Comparison of ENCODE assay signal across 1 cellular context in the genomic region with DNA sequence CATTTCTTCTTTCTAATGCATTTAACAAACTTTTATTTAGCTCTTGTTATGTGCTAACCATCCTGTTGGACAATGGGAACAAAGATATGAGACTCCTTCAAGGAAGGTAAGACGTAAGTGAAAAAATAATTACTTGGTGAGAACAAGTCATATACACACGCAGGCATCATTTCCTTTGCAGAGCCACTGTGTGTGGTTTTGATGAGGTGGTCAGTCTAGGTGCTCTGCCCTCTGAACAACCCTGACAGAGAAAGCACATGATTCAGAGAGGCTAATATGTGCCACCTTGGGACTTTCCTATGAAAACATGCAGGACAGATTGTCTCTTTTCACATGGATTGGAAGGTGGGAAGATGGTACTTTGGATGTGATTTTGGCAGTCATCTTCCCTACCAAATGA.
TF ChIP-seq lines count a peak whose summit lies in the region.

No MANE protein-coding gene starts in this region.

TF ChIP-seq in GM12878, 131 proteins besides CTCF, POLR2A, EP300 and RAD21:
- TF ChIP-seq GABPA (IDR thresholded peaks at IDR 0.05; ENCODE audit: low read depth) (no peak), ZZZ3 (IDR thresholded peaks at IDR 0.05; ENCODE audit: control insufficient read depth, insufficient read length, low read depth) (no peak), MTA3 (IDR thresholded peaks at IDR 0.05; ENCODE audit: borderline replicate concordance, low read length) (no peak), TAF1 (IDR thresholded peaks at IDR 0.05; ENCODE audit: borderline replicate concordance, low read depth, low read length) (no peak), SMAD5 (IDR thresholded peaks at IDR 0.05; ENCODE audit: low read depth) (no peak), IRF4 (IDR thresholded peaks at IDR 0.05; ENCODE audit: low read depth, low read length) (no peak), CREB1 (IDR thresholded peaks at IDR 0.05; ENCODE audit: low read depth) (no peak), ASH2L (IDR thresholded peaks at IDR 0.05; ENCODE audit: borderline replicate concordance, low read depth) (no peak), ZSCAN29 (IDR thresholded peaks at IDR 0.05) (no peak), NR2C1 (IDR thresholded peaks at IDR 0.05) (no peak)
- TF ChIP-seq, protein P1, sequence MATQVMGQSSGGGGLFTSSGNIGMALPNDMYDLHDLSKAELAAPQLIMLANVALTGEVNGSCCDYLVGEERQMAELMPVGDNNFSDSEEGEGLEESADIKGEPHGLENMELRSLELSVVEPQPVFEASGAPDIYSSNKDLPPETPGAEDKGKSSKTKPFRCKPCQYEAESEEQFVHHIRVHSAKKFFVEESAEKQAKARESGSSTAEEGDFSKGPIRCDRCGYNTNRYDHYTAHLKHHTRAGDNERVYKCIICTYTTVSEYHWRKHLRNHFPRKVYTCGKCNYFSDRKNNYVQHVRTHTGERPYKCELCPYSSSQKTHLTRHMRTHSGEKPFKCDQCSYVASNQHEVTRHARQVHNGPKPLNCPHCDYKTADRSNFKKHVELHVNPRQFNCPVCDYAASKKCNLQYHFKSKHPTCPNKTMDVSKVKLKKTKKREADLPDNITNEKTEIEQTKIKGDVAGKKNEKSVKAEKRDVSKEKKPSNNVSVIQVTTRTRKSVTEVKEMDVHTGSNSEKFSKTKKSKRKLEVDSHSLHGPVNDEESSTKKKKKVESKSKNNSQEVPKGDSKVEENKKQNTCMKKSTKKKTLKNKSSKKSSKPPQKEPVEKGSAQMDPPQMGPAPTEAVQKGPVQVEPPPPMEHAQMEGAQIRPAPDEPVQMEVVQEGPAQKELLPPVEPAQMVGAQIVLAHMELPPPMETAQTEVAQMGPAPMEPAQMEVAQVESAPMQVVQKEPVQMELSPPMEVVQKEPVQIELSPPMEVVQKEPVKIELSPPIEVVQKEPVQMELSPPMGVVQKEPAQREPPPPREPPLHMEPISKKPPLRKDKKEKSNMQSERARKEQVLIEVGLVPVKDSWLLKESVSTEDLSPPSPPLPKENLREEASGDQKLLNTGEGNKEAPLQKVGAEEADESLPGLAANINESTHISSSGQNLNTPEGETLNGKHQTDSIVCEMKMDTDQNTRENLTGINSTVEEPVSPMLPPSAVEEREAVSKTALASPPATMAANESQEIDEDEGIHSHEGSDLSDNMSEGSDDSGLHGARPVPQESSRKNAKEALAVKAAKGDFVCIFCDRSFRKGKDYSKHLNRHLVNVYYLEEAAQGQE (IDR thresholded peaks at IDR 0.05; ENCODE audit: low read depth, low read length): no peak
- TF ChIP-seq, protein P2, sequence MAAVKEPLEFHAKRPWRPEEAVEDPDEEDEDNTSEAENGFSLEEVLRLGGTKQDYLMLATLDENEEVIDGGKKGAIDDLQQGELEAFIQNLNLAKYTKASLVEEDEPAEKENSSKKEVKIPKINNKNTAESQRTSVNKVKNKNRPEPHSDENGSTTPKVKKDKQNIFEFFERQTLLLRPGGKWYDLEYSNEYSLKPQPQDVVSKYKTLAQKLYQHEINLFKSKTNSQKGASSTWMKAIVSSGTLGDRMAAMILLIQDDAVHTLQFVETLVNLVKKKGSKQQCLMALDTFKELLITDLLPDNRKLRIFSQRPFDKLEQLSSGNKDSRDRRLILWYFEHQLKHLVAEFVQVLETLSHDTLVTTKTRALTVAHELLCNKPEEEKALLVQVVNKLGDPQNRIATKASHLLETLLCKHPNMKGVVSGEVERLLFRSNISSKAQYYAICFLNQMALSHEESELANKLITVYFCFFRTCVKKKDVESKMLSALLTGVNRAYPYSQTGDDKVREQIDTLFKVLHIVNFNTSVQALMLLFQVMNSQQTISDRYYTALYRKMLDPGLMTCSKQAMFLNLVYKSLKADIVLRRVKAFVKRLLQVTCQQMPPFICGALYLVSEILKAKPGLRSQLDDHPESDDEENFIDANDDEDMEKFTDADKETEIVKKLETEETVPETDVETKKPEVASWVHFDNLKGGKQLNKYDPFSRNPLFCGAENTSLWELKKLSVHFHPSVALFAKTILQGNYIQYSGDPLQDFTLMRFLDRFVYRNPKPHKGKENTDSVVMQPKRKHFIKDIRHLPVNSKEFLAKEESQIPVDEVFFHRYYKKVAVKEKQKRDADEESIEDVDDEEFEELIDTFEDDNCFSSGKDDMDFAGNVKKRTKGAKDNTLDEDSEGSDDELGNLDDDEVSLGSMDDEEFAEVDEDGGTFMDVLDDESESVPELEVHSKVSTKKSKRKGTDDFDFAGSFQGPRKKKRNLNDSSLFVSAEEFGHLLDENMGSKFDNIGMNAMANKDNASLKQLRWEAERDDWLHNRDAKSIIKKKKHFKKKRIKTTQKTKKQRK (IDR thresholded peaks at IDR 0.05; ENCODE audit: low read depth, low read length): no peak
